In the genomic region with DNA sequence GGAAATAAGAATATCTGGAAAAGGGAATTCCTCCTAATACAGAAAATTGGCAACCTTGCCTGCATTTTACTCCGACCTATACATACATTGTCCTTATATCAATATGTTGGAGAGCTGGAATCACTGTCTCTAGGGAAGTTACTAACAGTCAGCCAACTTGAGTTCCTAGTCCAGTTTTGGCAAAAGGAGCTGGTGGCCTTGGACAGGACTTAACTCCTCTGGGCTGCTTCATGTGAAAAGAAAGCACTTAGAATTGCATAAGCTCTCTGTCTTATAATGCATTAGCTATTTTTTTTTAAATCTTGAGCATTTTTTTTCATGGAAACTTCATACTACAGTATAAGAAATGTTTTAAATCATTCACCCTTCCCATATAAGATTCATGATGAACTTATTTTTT, we compare ENCODE assay signal across 22 cellular contexts.
"Had no signal": no experiment of that assay in that cellular context is flagged by ENCODE, and none has a peak within 500 bp of the region (broad histone marks: within the 10 kb centered on the region; RNA-seq: fewer than 3 reads in every experiment).

No MANE protein-coding gene starts in this region.

- H3K4me3 ChIP-seq: left lung, upper lobe of left lung had no signal

- ATAC-seq: activated CD8-positive, alpha-beta memory T cell treated with anti-CD3 and anti-CD28 coated beads, Interleukin-2, amount 10 ng/mL, durations not matched to agents 7 days and 5 days; activated CD8-positive, alpha-beta T cell treated with anti-CD3 and anti-CD28 coated beads for 36 hours; activated naive CD8-positive, alpha-beta T cell treated with anti-CD3 and anti-CD28 coated beads, Interleukin-2, amount 50 U/mL, for 24 hours; foreskin keratinocyte; left lung; naive thymus-derived CD8-positive, alpha-beta T cell had no signal

- DNase-seq: activated CD4-positive, alpha-beta T cell treated with anti-CD3 and anti-CD28 coated beads, Interleukin-2, amount 10 ng/mL, durations not matched to agents 7 days and 5 days; activated CD4-positive, CD25-positive, alpha-beta regulatory T cell treated with anti-CD3 and anti-CD28 coated beads, Interleukin-2, amount 50 U/mL, for 72 hours; activated CD8-positive, alpha-beta memory T cell treated with anti-CD3 and anti-CD28 coated beads, Interleukin-2, amount 10 ng/mL, durations not matched to agents 7 days and 5 days; activated CD8-positive, alpha-beta T cell treated with anti-CD3 and anti-CD28 coated beads for 36 hours; activated gamma-delta T cell; activated naive CD4-positive, alpha-beta T cell treated with anti-CD3 and anti-CD28 coated beads, Interleukin-2, amount 50 U/mL, for 16 hours; activated naive CD8-positive, alpha-beta T cell treated with anti-CD3 and anti-CD28 coated beads, Interleukin-2, amount 50 U/mL, for 24 hours; activated T-cell treated with anti-CD3 and anti-CD28 coated beads for 4 hours; anterior cingulate cortex; central memory CD4-positive, alpha-beta T cell; dermis blood vessel endothelial cell; effector CD8-positive, alpha-beta T cell; foreskin keratinocyte; left lung; mammary epithelial cell; naive thymus-derived CD8-positive, alpha-beta T cell; retina; stimulated activated CD4-positive, alpha-beta T cell treated with anti-CD3 and anti-CD28 coated beads, Interleukin-4, amount 100 ng/mL, for 24 hours; stimulated activated naive CD4-positive, alpha-beta T cell treated with Interleukin-2 at 50 U/mL for 16 hours; T-helper 1 cell; upper lobe of left lung; WERI-Rb-1 had no signal
